In the genomic region with DNA sequence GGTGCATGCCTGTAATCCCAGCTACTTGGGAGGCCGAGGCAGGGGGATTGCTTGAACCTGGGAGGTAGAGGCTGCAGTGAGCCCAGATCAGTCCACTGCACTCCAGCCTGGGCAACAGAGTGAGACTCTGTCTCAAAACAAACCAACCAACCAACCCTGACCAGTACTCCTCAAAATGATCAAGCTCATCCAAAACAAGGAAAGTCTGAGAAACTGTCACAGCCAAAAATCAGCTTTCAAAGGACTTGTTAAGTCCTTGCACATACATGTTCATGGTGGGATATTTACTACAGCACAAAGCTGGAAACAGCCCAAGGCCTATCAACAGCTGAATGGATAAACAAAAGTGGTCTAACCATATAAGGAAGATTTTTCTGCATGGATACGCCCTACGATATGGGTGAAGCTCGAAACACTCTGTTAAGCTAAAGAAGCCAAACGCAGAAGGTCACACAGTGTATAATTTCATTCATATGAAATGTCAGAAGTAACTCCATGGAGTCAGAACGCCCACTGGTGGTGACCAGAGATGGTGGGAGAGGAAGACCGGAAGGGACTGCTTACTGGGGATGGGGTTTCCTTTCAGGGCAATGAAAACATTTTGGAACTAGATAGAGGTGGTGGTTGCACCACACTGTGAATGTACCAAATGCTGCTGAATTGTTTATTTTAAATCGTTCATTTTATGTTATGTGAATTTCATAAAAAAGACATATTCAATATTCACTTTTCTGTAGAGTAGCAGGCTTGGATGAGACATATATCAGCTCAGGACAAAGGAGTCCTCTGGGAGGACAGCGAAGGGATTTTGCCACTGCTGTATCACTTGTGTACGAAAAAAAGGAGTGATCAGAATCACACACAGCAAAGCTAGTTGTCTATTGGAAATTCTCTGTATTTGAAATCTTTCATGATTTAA, we compare ENCODE assay signal across 8 cellular contexts. TPM values are rescaled to one million over a fixed set of nuclear protein-coding genes. Genes with fewer than 3 reads are reported as not detected.
A peak's percentile ranks its signal among the peaks of the same experiment; 100 is the strongest.
DNase-seq lines count a peak whose midpoint lies in the region; ATAC-seq and TF ChIP-seq lines count a peak whose summit lies in the region.

No MANE protein-coding gene starts in this region.

- H3K9me3 Mint-ChIP-seq in activated CD4-positive, alpha-beta T cell treated with anti-CD3 and anti-CD28 coated beads, Interleukin-2, amount 10 ng/mL, durations not matched to agents 7 days and 5 days = no peaks in the 10 kb centered on the region

- peak; percentile 48 for TF ChIP-seq CTCF in psoas muscle (IDR thresholded peaks at IDR 0.05)

- peaks cover 4% of the 10 kb centered on the region for H3K36me3 Mint-ChIP-seq in activated CD4-positive, alpha-beta T cell treated with anti-CD3 and anti-CD28 coated beads, Interleukin-2, amount 10 ng/mL, durations not matched to agents 7 days and 5 days (ENCODE audit: low read depth)

- H3K4me3 Mint-ChIP-seq in activated CD4-positive, alpha-beta T cell treated with anti-CD3 and anti-CD28 coated beads, Interleukin-2, amount 10 ng/mL, durations not matched to agents 7 days and 5 days = no peak overlapping the region

- peak in 2 of 4 donors; percentile 46 to 52 for ATAC-seq in psoas muscle

- H3K9me3 ChIP-seq in psoas muscle = no peaks in the 10 kb centered on the region

- H3K36me3 ChIP-seq in psoas muscle (ENCODE audit: insufficient read depth in 1 of 2, low read depth in 1 of 2) = peaks cover 0 to 9% of the 10 kb centered on the region in 2 donors

- DNase-seq in COLO829 (ENCODE audit: low spot score) (peak; percentile 42), HuH-7 (ENCODE audit: low spot score) (peak; percentile 52), SK-MEL-5 (ENCODE audit: low read depth, low spot score) (peak; percentile 83), fibroblast of the conjunctiva (ENCODE audit: low read depth) (peak; percentile 64), psoas muscle (no peak), T1000 (lab: John Stamatoyannopoulos, UW) (no peak), C1 segment of cervical spinal cord (lab: John Stamatoyannopoulos, UW) (no peak)
- no peak for DNase-seq in activated CD4-positive, alpha-beta T cell treated with anti-CD3 and anti-CD28 coated beads, Interleukin-2, amount 10 ng/mL, durations not matched to agents 7 days and 5 days

- H3K27me3 ChIP-seq in psoas muscle (ENCODE audit: insufficient read depth in 3 of 3, low read length in 2 of 3) = no peaks in the 10 kb centered on the region

- H3K27ac Mint-ChIP-seq in activated CD4-positive, alpha-beta T cell treated with anti-CD3 and anti-CD28 coated beads, Interleukin-2, amount 10 ng/mL, durations not matched to agents 7 days and 5 days = no peak overlapping the region

- H3K4me1 ChIP-seq in psoas muscle = peaks cover 14% of the 10 kb centered on the region

- in situ Hi-C loops in SK-MEL-5 (cut with HindIII; ENCODE audit: low pct_unique_long_range_greater_than_20kb, low sequenced_read_pairs) = no loop called here

- POLR2A ChIA-PET in activated CD4-positive, alpha-beta T cell treated with anti-CD3 and anti-CD28 coated beads, Interleukin-2, amount 10 ng/mL, durations not matched to agents 7 days and 5 days (lab: Charles Lee) = no interaction called here

- peaks cover 16% of the 10 kb centered on the region for H3K4me1 Mint-ChIP-seq in activated CD4-positive, alpha-beta T cell treated with anti-CD3 and anti-CD28 coated beads, Interleukin-2, amount 10 ng/mL, durations not matched to agents 7 days and 5 days

- H3K4me3 ChIP-seq in psoas muscle = no peak overlapping the region

- intact Hi-C loops in psoas muscle (cut with DNase I) = no loop called here

- no peaks in the 10 kb centered on the region for H3K27me3 Mint-ChIP-seq in activated CD4-positive, alpha-beta T cell treated with anti-CD3 and anti-CD28 coated beads, Interleukin-2, amount 10 ng/mL, durations not matched to agents 7 days and 5 days

- WGBS in psoas muscle, 3 donors = 42 to 51% (median 44%) methylated on average over 10 of the region's 10 CpGs

- CTCF ChIA-PET in activated CD4-positive, alpha-beta T cell treated with anti-CD3 and anti-CD28 coated beads, Interleukin-2, amount 10 ng/mL, durations not matched to agents 7 days and 5 days (lab: Charles Lee) = interaction anchor here (0.6 to 3.3 kb wide), 4 partner anchors 11 to 122 kb away, joined by 3 to 11 read pairs (median 3); no protein-coding TSS in a partner anchor

- no peak overlapping the region for H3K27ac ChIP-seq in psoas muscle

RNA-seq across cellular contexts. Expression of a gene that starts 17.7 kb away (rescaled TPM):
- 1.8 and 2.1 TPM in 2 replicates for total RNA-seq in SK-MEL-5 (2014; rRNA removed; shearing (Covaris generic))
- 0.33 and 1.4 TPM in 2 replicates for polyA plus RNA-seq in SK-MEL-5 (2015; cell fraction: cytosol; rRNA removed)
- 1.6 TPM in 1 of 2 replicates, not detected in the other for polyA plus RNA-seq in SK-MEL-5 (2015; cell fraction: nucleus; rRNA removed)
- not detected for total RNA-seq in psoas muscle
- polyA plus RNA-seq in psoas muscle = under 1 TPM in 1 of 3 donors, not detected in 2; 0.20 TPM
- under 1 TPM; 0.40 to 0.42 TPM for total RNA-seq in activated CD4-positive, alpha-beta T cell treated with anti-CD3 and anti-CD28 coated beads, Interleukin-2, amount 10 ng/mL, durations not matched to agents 7 days and 5 days

RNA-seq across cellular contexts. Expression of a gene that starts 24.9 kb away (rescaled TPM):
- total RNA-seq in SK-MEL-5 (2014; rRNA removed; shearing (Covaris generic)) = 81.6 and 82.3 TPM in 2 replicates
- polyA plus RNA-seq in SK-MEL-5 (2015; cell fraction: cytosol; rRNA removed) = 47.2 and 63.0 TPM in 2 replicates
- 81.4 and 98.5 TPM in 2 replicates for polyA plus RNA-seq in SK-MEL-5 (2015; cell fraction: nucleus; rRNA removed)
- 10 to 100 TPM; 31.8 to 78.3 (median 50.8) TPM for total RNA-seq in psoas muscle
- polyA plus RNA-seq in psoas muscle = 10 to 100 TPM; 41.7 to 76.6 (median 59.7) TPM
- total RNA-seq in activated CD4-positive, alpha-beta T cell treated with anti-CD3 and anti-CD28 coated beads, Interleukin-2, amount 10 ng/mL, durations not matched to agents 7 days and 5 days = 10 to 100 TPM; 45.8 to 61.8 TPM

RNA-seq across cellular contexts. Expression of a gene that starts 25.0 kb away (rescaled TPM):
- total RNA-seq in SK-MEL-5 (2014; rRNA removed; shearing (Covaris generic)) = 67.7 and 70.7 TPM in 2 replicates
- polyA plus RNA-seq in SK-MEL-5 (2015; cell fraction: cytosol; rRNA removed) = 69.9 and 77.6 TPM in 2 replicates
- polyA plus RNA-seq in SK-MEL-5 (2015; cell fraction: nucleus; rRNA removed) = 186 and 198 TPM in 2 replicates
- 100 to 1,000 TPM; 131 to 184 (median 152) TPM for total RNA-seq in psoas muscle
- polyA plus RNA-seq in psoas muscle = 100 to 1,000 TPM in 2 of 3 donors, 10 to 100 TPM in 1; 85.0 to 169 (median 149) TPM
- 10 to 100 TPM; 39.8 to 41.1 TPM for total RNA-seq in activated CD4-positive, alpha-beta T cell treated with anti-CD3 and anti-CD28 coated beads, Interleukin-2, amount 10 ng/mL, durations not matched to agents 7 days and 5 days

RNA-seq across cellular contexts. Expression of a gene that starts 40.2 kb away (rescaled TPM):
- 79.8 and 107 TPM in 2 replicates for total RNA-seq in SK-MEL-5 (2014; rRNA removed; shearing (Covaris generic))
- 63.0 and 83.6 TPM in 2 replicates for polyA plus RNA-seq in SK-MEL-5 (2015; cell fraction: cytosol; rRNA removed)
- 66.2 and 80.1 TPM in 2 replicates for polyA plus RNA-seq in SK-MEL-5 (2015; cell fraction: nucleus; rRNA removed)
- 10 to 100 TPM; 48.7 to 60.1 (median 53.1) TPM for total RNA-seq in psoas muscle
- 10 to 100 TPM; 45.1 to 97.1 (median 61.7) TPM for polyA plus RNA-seq in psoas muscle
- 10 to 100 TPM; 54.0 to 55.0 TPM for total RNA-seq in activated CD4-positive, alpha-beta T cell treated with anti-CD3 and anti-CD28 coated beads, Interleukin-2, amount 10 ng/mL, durations not matched to agents 7 days and 5 days

RNA-seq across cellular contexts. Expression of a gene that starts 50.0 kb away (rescaled TPM):
- total RNA-seq in SK-MEL-5 (2014; rRNA removed; shearing (Covaris generic)) = 5.0 and 5.2 TPM in 2 replicates
- polyA plus RNA-seq in SK-MEL-5 (2015; cell fraction: cytosol; rRNA removed) = 10.8 and 11.3 TPM in 2 replicates
- polyA plus RNA-seq in SK-MEL-5 (2015; cell fraction: nucleus; rRNA removed) = 0.49 and 2.5 TPM in 2 replicates
- 10 to 100 TPM in 2 of 4 donors, 1 to 10 TPM in 2; 3.8 to 13.5 (median 9.1) TPM for total RNA-seq in psoas muscle
- 1 to 10 TPM; 3.3 to 6.2 (median 4.5) TPM for polyA plus RNA-seq in psoas muscle
- not detected for total RNA-seq in activated CD4-positive, alpha-beta T cell treated with anti-CD3 and anti-CD28 coated beads, Interleukin-2, amount 10 ng/mL, durations not matched to agents 7 days and 5 days

Comparison
In these comparisons a context has a peak if more than half of its experiments do, and no peak if none do; other contexts are left out.
1. DNase-seq: peak in COLO829 (single experiment), HuH-7 (single experiment), SK-MEL-5 (single experiment) and fibroblast of the conjunctiva (single experiment); none in psoas muscle (0 of 2), activated CD4-positive, alpha-beta T cell treated with anti-CD3 and anti-CD28 coated beads, Interleukin-2, amount 10 ng/mL, durations not matched to agents 7 days and 5 days (single experiment), T1000 (single experiment) and C1 segment of cervical spinal cord (0 of 14).